Comparison of ENCODE assay signal across 19 cellular contexts in genomic region chr14:32623300-32624093, GRCh38.
DNase-seq lines count a peak whose midpoint lies in the region; ATAC-seq, FAIRE-seq and TF ChIP-seq lines count a peak whose summit lies in the region.
"Had no signal": no experiment of that assay in that cellular context is flagged by ENCODE, and none has a peak within 500 bp of the region (broad histone marks: within the 10 kb centered on the region; RNA-seq: fewer than 3 reads in every experiment).

No MANE protein-coding gene starts in this region.

- H3K9me3 ChIP-seq in BE2C: peaks cover 3% of the 10 kb centered on the region; the same call in 1 of the 2 replicates
- H3K9me3 ChIP-seq in CD8-positive, alpha-beta memory T cell (ENCODE audit: low read length): no peaks in the 10 kb centered on the region

- CTCF ChIA-PET in CD8-positive, alpha-beta memory T cell (lab: Charles Lee): no interaction called here

- no peaks in the 10 kb centered on the region for H3K4me1 Mint-ChIP-seq in CD8-positive, alpha-beta memory T cell
- H3K4me1 Mint-ChIP-seq: nephron had no signal

- H3K27ac Mint-ChIP-seq in CD8-positive, alpha-beta memory T cell: no peak overlapping the region
- H3K27ac Mint-ChIP-seq: brain, nephron had no signal

- no peak overlapping the region for H3K27ac ChIP-seq in CD8-positive, alpha-beta memory T cell (ENCODE audit: low read depth, low read length)

- no peaks in the 10 kb centered on the region for H3K27me3 ChIP-seq in BE2C
- no peaks in the 10 kb centered on the region for H3K27me3 ChIP-seq in bronchial epithelial cell (ENCODE audit: control insufficient read depth, insufficient read depth, low read length)
- no peaks in the 10 kb centered on the region for H3K27me3 ChIP-seq in kidney epithelial cell (ENCODE audit: control insufficient read depth, insufficient read depth, low read length)
- no peaks in the 10 kb centered on the region for H3K27me3 ChIP-seq in CD8-positive, alpha-beta memory T cell (ENCODE audit: insufficient read depth, low read length, poor library complexity, severe bottlenecking)

- H3K4me3 ChIP-seq in BE2C (ENCODE audit: low read depth, low read length) (no peak overlapping the region), bronchial epithelial cell (ENCODE audit: low read depth, low read length) (no peak overlapping the region), kidney epithelial cell (ENCODE audit: low read depth, low read length) (no peak overlapping the region)
- H3K4me3 ChIP-seq in CD8-positive, alpha-beta memory T cell (ENCODE audit: low read length): no peak overlapping the region

- H3K36me3 ChIP-seq in BE2C: no peaks in the 10 kb centered on the region
- H3K36me3 ChIP-seq in bronchial epithelial cell (ENCODE audit: control insufficient read depth, insufficient read depth, low read length): no peaks in the 10 kb centered on the region
- no peaks in the 10 kb centered on the region for H3K36me3 ChIP-seq in kidney epithelial cell (ENCODE audit: control insufficient read depth, insufficient read depth, low read length)
- H3K36me3 ChIP-seq in CD8-positive, alpha-beta memory T cell (ENCODE audit: insufficient read depth, low read length): no peaks in the 10 kb centered on the region

- H3K4me3 Mint-ChIP-seq in CD8-positive, alpha-beta memory T cell: no peak overlapping the region
- H3K4me3 Mint-ChIP-seq: activated T-cell treated with anti-CD3 and anti-CD28 coated beads, Interleukin-2, amount 50 U/mL, for 4 hours; brain; IgD-negative memory B cell; nephron had no signal

- H3K4me1 ChIP-seq in BE2C: peaks cover 16% of the 10 kb centered on the region; the same call in 1 of the 2 replicates
- H3K4me1 ChIP-seq in CD8-positive, alpha-beta memory T cell (ENCODE audit: insufficient read depth, low read length): no peaks in the 10 kb centered on the region

- H3K9me3 Mint-ChIP-seq in CD8-positive, alpha-beta memory T cell: peaks cover 0 to 8% (median 3%) of the 10 kb centered on the region in 5 donors

- POLR2A ChIA-PET in CD8-positive, alpha-beta memory T cell (lab: Charles Lee): no interaction called here

- intact Hi-C loops in left colon (cut with DNase I, micrococcal nuclease): no loop called here

- no peaks in the 10 kb centered on the region for H3K36me3 Mint-ChIP-seq in CD8-positive, alpha-beta memory T cell

- TF ChIP-seq CTCF in BE2C (IDR thresholded peaks at IDR 0.05; ENCODE audit: low read depth, low read length): no peak
- TF ChIP-seq CTCF in bronchial epithelial cell (IDR thresholded peaks at IDR 0.05; ENCODE audit: insufficient read depth, low read length, severe bottlenecking): no peak
- TF ChIP-seq CTCF in kidney epithelial cell (IDR thresholded peaks at IDR 0.05; ENCODE audit: insufficient read depth, low read length, poor library complexity, severe bottlenecking): no peak

- H3K27me3 Mint-ChIP-seq in CD8-positive, alpha-beta memory T cell: no peaks in the 10 kb centered on the region
- H3K27me3 Mint-ChIP-seq: IgD-negative memory B cell had no signal

- DNase-seq in BE2C: peak; percentile 60
- DNase-seq in LHCN-M2 (ENCODE audit: low read depth): peak; percentile 76
- DNase-seq in bronchial epithelial cell (ENCODE audit: low read depth): peak; percentile 76
- peak; percentile 42 for DNase-seq in kidney epithelial cell (ENCODE audit: low read depth)
- no peak for DNase-seq in left colon
- DNase-seq in CD8-positive, alpha-beta memory T cell: no peak
- no peak for DNase-seq in cerebellar nuclear complex (lab: John Stamatoyannopoulos, UW)
- DNase-seq: activated CD4-positive, alpha-beta T cell treated with anti-CD3 and anti-CD28 coated beads, Interleukin-2, amount 50 U/mL, for 1 hour; activated T-cell treated with anti-CD3 and anti-CD28 coated beads, Interleukin-2, amount 50 U/mL, for 4 hours; AML-193; mesendoderm; NCI-H526 treated with DMSO at 0.1 percent for 48 hours; stimulated activated naive CD8-positive, alpha-beta T cell treated with anti-CD3 and anti-CD28 coated beads, Interleukin-15, Interleukin-2, amounts not matched to agents 100 U/mL and 50 U/mL, for 24 hours had no signal

- FAIRE-seq in bronchial epithelial cell (lab: Jason Lieb, UNC): no peak
- FAIRE-seq: GM19239 had no signal

- ATAC-seq in left colon (no peak), GM19023 (IDR thresholded peaks at IDR 0.05; ENCODE audit: unreplicated experiment) (no peak)
- ATAC-seq: activated naive CD4-positive, alpha-beta T cell treated with anti-CD3 and anti-CD28 coated beads, Interleukin-2, amount 50 U/mL, for 72 hours; activated T-cell treated with anti-CD3 and anti-CD28 coated beads, Interleukin-2, amount 50 U/mL, for 4 hours; stimulated activated naive CD8-positive, alpha-beta T cell treated with anti-CD3 and anti-CD28 coated beads, Interleukin-15, Interleukin-2, amounts not matched to agents 100 U/mL and 50 U/mL, for 24 hours had no signal

Comparison
In these comparisons a context has a peak if more than half of its experiments do, and no peak if none do; other contexts are left out.
1. DNase-seq: peak in BE2C (single experiment), LHCN-M2 (single experiment), bronchial epithelial cell (single experiment) and kidney epithelial cell (single experiment); none in left colon (0 of 2), CD8-positive, alpha-beta memory T cell (0 of 5) and cerebellar nuclear complex (0 of 2).